ENCODE assay signal across 12 cellular contexts in genomic region chr9:121567142-121568100, GRCh38.
DNase-seq lines count a peak whose midpoint lies in the region; ATAC-seq and TF ChIP-seq lines count a peak whose summit lies in the region.
"Had no signal": no experiment of that assay in that cellular context is flagged by ENCODE, and none has a peak within 500 bp of the region (broad histone marks: within the 10 kb centered on the region; RNA-seq: fewer than 3 reads in every experiment).

No MANE protein-coding gene starts in this region.

- no peaks in the 10 kb centered on the region for H3K4me1 Mint-ChIP-seq in CD8-positive, alpha-beta T cell (ENCODE audit: low read depth)

- H3K27me3 ChIP-seq in ACC112 (ENCODE audit: insufficient read depth, low read length) (no peaks in the 10 kb centered on the region), osteoblast (ENCODE audit: insufficient read depth, low read length) (peaks cover 9% of the 10 kb centered on the region), thyroid gland (no peaks in the 10 kb centered on the region)
- no peaks in the 10 kb centered on the region for H3K27me3 ChIP-seq in CD8-positive, alpha-beta T cell (ENCODE audit: insufficient read depth, low read length)

- TF ChIP-seq CTCF in WI38 (IDR thresholded peaks at IDR 0.05; ENCODE audit: low read depth, low read length) (no peak), foreskin fibroblast (IDR thresholded peaks at IDR 0.05; ENCODE audit: low read depth, low read length) (no peak), osteoblast (IDR thresholded peaks at IDR 0.05; ENCODE audit: extremely low read depth, low read depth, low read length) (no peak), thyroid gland (IDR thresholded peaks at IDR 0.05) (no peak)
- TF ChIP-seq CTCF in CD8-positive, alpha-beta T cell (IDR thresholded peaks at IDR 0.05) = no peak

- intact Hi-C loops in thyroid gland (cut with DNase I) = no loop called here
- intact Hi-C loops in CD8-positive, alpha-beta T cell (cut with DNase I, micrococcal nuclease) = no loop called here

- H3K4me3 Mint-ChIP-seq in CD8-positive, alpha-beta T cell = no peak overlapping the region
- H3K4me3 Mint-ChIP-seq: IgD-negative memory B cell had no signal

- TF ChIP-seq POLR2A in thyroid gland (IDR thresholded peaks at IDR 0.05) = no peak

- H3K4me3 ChIP-seq in ACC112 (ENCODE audit: low read depth, low read length) (peak overlapping the region; percentile 51), WI38 (ENCODE audit: low read depth, low read length) (peak overlapping the region; percentile 40), foreskin fibroblast (ENCODE audit: low read depth in 1 of 2, low read length in 2 of 2) (peak overlapping the region; percentile 0 to 49), osteoblast (ENCODE audit: insufficient read depth, low read length) (peak overlapping the region; percentile 7), thyroid gland (replicated peaks in 1 of 3) (no peak overlapping the region)
- no peak overlapping the region for H3K4me3 ChIP-seq in CD8-positive, alpha-beta T cell (ENCODE audit: low read depth, low read length)
- H3K4me3 ChIP-seq: SJCRH30 had no signal

- peaks cover 39% of the 10 kb centered on the region for H3K4me1 ChIP-seq in ACC112 (ENCODE audit: control insufficient read depth, insufficient read depth, low read length, unreplicated experiment)
- peaks cover 34% of the 10 kb centered on the region for H3K4me1 ChIP-seq in osteoblast (ENCODE audit: insufficient read depth, low read length)
- peaks cover 0 to 31% of the 10 kb centered on the region in 2 donors for H3K4me1 ChIP-seq in thyroid gland
- no peaks in the 10 kb centered on the region for H3K4me1 ChIP-seq in CD8-positive, alpha-beta T cell (ENCODE audit: insufficient read depth, low read length)
- H3K4me1 ChIP-seq: SJCRH30 had no signal

- 55 to 74% methylated on average over 16 to 23 of the region's 25 CpGs for WGBS in thyroid gland, 2 donors

- POLR2A ChIA-PET in CD8-positive, alpha-beta T cell (lab: Charles Lee) = no interaction called here

- H2AFZ ChIP-seq in ACC112 (ENCODE audit: low read length, unreplicated experiment) = peak overlapping the region; percentile 23
- H2AFZ ChIP-seq in osteoblast (ENCODE audit: low read length) = peak overlapping the region; percentile 35

- peaks cover 8% of the 10 kb centered on the region for H3K27me3 Mint-ChIP-seq in CD8-positive, alpha-beta T cell (ENCODE audit: low read depth)

- no peaks in the 10 kb centered on the region for H3K36me3 ChIP-seq in ACC112 (ENCODE audit: insufficient read depth, low read length)
- H3K36me3 ChIP-seq in osteoblast (ENCODE audit: insufficient read depth, low read length) = no peaks in the 10 kb centered on the region
- no peaks in the 10 kb centered on the region for H3K36me3 ChIP-seq in thyroid gland
- no peaks in the 10 kb centered on the region for H3K36me3 ChIP-seq in CD8-positive, alpha-beta T cell (ENCODE audit: insufficient read depth, low read length)
- H3K36me3 ChIP-seq: SJCRH30 had no signal

- peak overlapping the region; percentile 36; the same call in 1 of the 2 replicates for H3K27ac ChIP-seq in ACC112 (ENCODE audit: low read depth, low read length)
- H3K27ac ChIP-seq in osteoblast (ENCODE audit: low read depth, low read length) = peak overlapping the region; percentile 17
- peak overlapping the region in 1 of 3 donors; percentile 35 for H3K27ac ChIP-seq in thyroid gland
- no peak overlapping the region for H3K27ac ChIP-seq in CD8-positive, alpha-beta T cell (ENCODE audit: low read depth, low read length)
- H3K27ac ChIP-seq: SJCRH30 had no signal

- no peak for ATAC-seq in HG03025 (IDR thresholded peaks at IDR 0.05; ENCODE audit: low FRiP score, unreplicated experiment)
- no peak for ATAC-seq in CD8-positive, alpha-beta T cell

- no peaks in the 10 kb centered on the region for H3K36me3 Mint-ChIP-seq in CD8-positive, alpha-beta T cell
- H3K36me3 Mint-ChIP-seq: IgD-negative memory B cell had no signal

- no peaks in the 10 kb centered on the region for H3K9me3 ChIP-seq in osteoblast (ENCODE audit: low read depth, low read length)
- no peaks in the 10 kb centered on the region for H3K9me3 ChIP-seq in thyroid gland
- H3K9me3 ChIP-seq in CD8-positive, alpha-beta T cell (ENCODE audit: low read length) = no peaks in the 10 kb centered on the region
- H3K9me3 ChIP-seq: SJCRH30 had no signal

- H3K4me2 ChIP-seq in osteoblast (ENCODE audit: insufficient read depth, low read length) = peak overlapping the region; percentile 43

- H3K9me3 Mint-ChIP-seq in CD8-positive, alpha-beta T cell = no peaks in the 10 kb centered on the region
- H3K9me3 Mint-ChIP-seq: IgD-negative memory B cell had no signal

- H3K79me2 ChIP-seq in ACC112 (ENCODE audit: control insufficient read depth, insufficient read depth, low read length, unreplicated experiment) = no peaks in the 10 kb centered on the region
- no peaks in the 10 kb centered on the region for H3K79me2 ChIP-seq in osteoblast (ENCODE audit: insufficient read depth, low read length)

- CTCF ChIA-PET in CD8-positive, alpha-beta T cell (lab: Charles Lee) = interaction anchor here (0.8 kb wide), 1 partner anchor 21 kb away, joined by 3 read pairs; no protein-coding TSS in a partner anchor

- H3K27ac Mint-ChIP-seq in CD8-positive, alpha-beta T cell = no peak overlapping the region

- peak; percentile 11 to 36 for DNase-seq in foreskin fibroblast
- peak; percentile 78 for DNase-seq in osteoblast (ENCODE audit: insufficient read length, low spot score, missing footprints)
- no peak for DNase-seq in effector CD8-positive, alpha-beta T cell (lab: John Stamatoyannopoulos, UW)
- no peak for DNase-seq in thyroid gland
- no peak for DNase-seq in CD8-positive, alpha-beta T cell
- DNase-seq: ACHN, NCI-H2171, SJCRH30 had no signal

- no peaks in the 10 kb centered on the region for H4K20me1 ChIP-seq in osteoblast (ENCODE audit: insufficient read depth, low read length)

Comparison
In these comparisons a context has a peak if more than half of its experiments do, and no peak if none do; other contexts are left out.
1. H3K4me3 ChIP-seq: peak in ACC112 (single experiment), WI38 (single experiment), foreskin fibroblast (2 of 2) and osteoblast (single experiment); none in thyroid gland (0 of 3) and CD8-positive, alpha-beta T cell (single experiment).
2. DNase-seq: peak in foreskin fibroblast (2 of 2) and osteoblast (single experiment); none in effector CD8-positive, alpha-beta T cell (single experiment), thyroid gland (0 of 2) and CD8-positive, alpha-beta T cell (0 of 7).